In the genomic region with DNA sequence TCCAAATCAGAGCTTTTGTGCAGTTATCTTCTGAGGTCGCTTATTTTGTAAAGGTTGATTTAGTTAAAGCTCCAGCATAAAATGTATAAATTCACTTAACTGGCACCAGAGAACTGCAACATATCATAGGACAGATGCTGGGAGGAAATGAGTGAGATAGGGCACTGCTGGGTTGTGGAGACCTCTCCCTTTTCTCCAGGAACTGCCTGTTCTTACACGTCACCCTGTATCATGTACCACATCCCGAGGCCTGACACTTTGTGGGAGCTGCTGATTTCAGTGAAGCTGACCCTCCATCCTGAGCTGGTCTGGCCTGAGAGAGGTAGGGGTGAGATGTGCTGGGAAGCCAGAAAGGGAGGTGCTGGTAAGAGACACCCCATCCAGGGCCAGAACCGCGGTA, we compare ENCODE assay signal across 18 cellular contexts.
A peak's percentile ranks its signal among the peaks of the same experiment; 100 is the strongest.
DNase-seq lines count a peak whose midpoint lies in the region; ATAC-seq and TF ChIP-seq lines count a peak whose summit lies in the region.
"Had no signal": no experiment of that assay in that cellular context is flagged by ENCODE, and none has a peak within 500 bp of the region (broad histone marks: within the 10 kb centered on the region; RNA-seq: fewer than 3 reads in every experiment).

No MANE protein-coding gene starts in this region.

- H4K20me1 ChIP-seq in GM23248 (ENCODE audit: insufficient read depth) (no peaks in the 10 kb centered on the region), osteoblast (ENCODE audit: insufficient read depth, low read length) (no peaks in the 10 kb centered on the region)

- TF ChIP-seq CTCF in RWPE1 (conservative IDR thresholded peaks at IDR 0.05; ENCODE audit: low read depth) = no peak
- no peak for TF ChIP-seq CTCF in epithelial cell of esophagus (IDR thresholded peaks at IDR 0.05; ENCODE audit: insufficient read depth, low read depth, low read length, missing control alignments)
- no peak for TF ChIP-seq CTCF in osteoblast (IDR thresholded peaks at IDR 0.05; ENCODE audit: extremely low read depth, low read depth, low read length)

- H2AFZ ChIP-seq in GM23248 = peak overlapping the region; percentile 43; the same call in 1 of the 2 replicates
- H2AFZ ChIP-seq in osteoblast (ENCODE audit: low read length) = peak overlapping the region; percentile 88

- ATAC-seq in HG03457 (IDR thresholded peaks at IDR 0.05; ENCODE audit: unreplicated experiment) = no peak
- ATAC-seq: T-cell had no signal

- POLR2A ChIA-PET in RWPE1 (lab: Yijun Ruan, JAX; ENCODE audit: low non-redundant PET) = no interaction called here

- no peaks in the 10 kb centered on the region for H3K9me3 ChIP-seq in GM23248 (ENCODE audit: low read depth)
- H3K9me3 ChIP-seq in osteoblast (ENCODE audit: low read depth, low read length) = no peaks in the 10 kb centered on the region
- H3K9me3 ChIP-seq: neutrophil, uterus had no signal

- H3K27me3 ChIP-seq in GM23248 (replicated peaks; ENCODE audit: insufficient read depth) (no peaks in the 10 kb centered on the region), osteoblast (ENCODE audit: insufficient read depth, low read length) (no peaks in the 10 kb centered on the region)
- H3K27me3 ChIP-seq: neutrophil, uterus had no signal

- H3K36me3 ChIP-seq in GM23248 (ENCODE audit: low read depth) (no peaks in the 10 kb centered on the region), osteoblast (ENCODE audit: insufficient read depth, low read length) (no peaks in the 10 kb centered on the region)
- H3K36me3 ChIP-seq: neutrophil, uterus had no signal

- H3F3A ChIP-seq in GM23248 (ENCODE audit: insufficient read depth) = peaks cover 23% of the 10 kb centered on the region

- DNase-seq in GM23248 (peak; percentile 76), RWPE1 (ENCODE audit: low spot score) (no peak), epithelial cell of esophagus (ENCODE audit: low read depth) (peak; percentile 73), osteoblast (ENCODE audit: insufficient read length, low spot score, missing footprints) (no peak), epidermal melanocyte (ENCODE audit: insufficient read length, low spot score) (no peak), ecto neural progenitor cell (ENCODE audit: low spot score) (no peak), NCI-H69 (lab: John Stamatoyannopoulos, UW) (no peak)
- DNase-seq: activated CD4-positive, alpha-beta T cell treated with anti-CD3 and anti-CD28 coated beads, Interleukin-2, amount 50 U/mL, for 1 hour; amygdala; CD4-positive, alpha-beta memory T cell; NCI-H1048; NCI-H2081; Right ventricle myocardium superior; stimulated activated CD4-positive, alpha-beta T cell treated with anti-CD3 and anti-CD28 coated beads, Interleukin-12 subunit alpha, Interleukin-12 subunit beta, amount 100 ng/mL, for 4 hours; T-cell; uterus had no signal

- peak overlapping the region; percentile 36 for H3K4me2 ChIP-seq in GM23248 (ENCODE audit: unreplicated experiment)
- H3K4me2 ChIP-seq in osteoblast (ENCODE audit: insufficient read depth, low read length) = peak overlapping the region; percentile 64

- H3K9me2 ChIP-seq in GM23248 (ENCODE audit: insufficient read depth) = no peaks in the 10 kb centered on the region

- 33 to 40% methylated on average over 5 of the region's 5 CpGs for WGBS in GM23248 (ENCODE audit: low coverage in 1 of 2, low lambda C conversion rate in 2 of 2, missing lambda C conversion rate in 2 of 2), 2 experiments

- H3K4me3 ChIP-seq in GM23248 (peak overlapping the region; percentile 7; the same call in 1 of the 2 replicates), epithelial cell of esophagus (ENCODE audit: low read length) (no peak overlapping the region), osteoblast (ENCODE audit: insufficient read depth, low read length) (peak overlapping the region; percentile 35)
- H3K4me3 ChIP-seq: uterus had no signal

- H3K27ac ChIP-seq in GM23248 (peak overlapping the region; percentile 87), RWPE1 (peak overlapping the region; percentile 90), osteoblast (ENCODE audit: low read depth, low read length) (peak overlapping the region; percentile 95)
- H3K27ac ChIP-seq: neutrophil, uterus had no signal

- no peaks in the 10 kb centered on the region for H3K79me2 ChIP-seq in GM23248 (ENCODE audit: insufficient read depth)
- no peaks in the 10 kb centered on the region for H3K79me2 ChIP-seq in osteoblast (ENCODE audit: insufficient read depth, low read length)

- CTCF ChIA-PET in RWPE1 (lab: Yijun Ruan, JAX) = no interaction called here

- peaks cover 33% of the 10 kb centered on the region for H3K4me1 ChIP-seq in GM23248 (ENCODE audit: insufficient read depth)
- H3K4me1 ChIP-seq in osteoblast (ENCODE audit: insufficient read depth, low read length) = peaks cover 29% of the 10 kb centered on the region
- H3K4me1 ChIP-seq: uterus had no signal

- peak overlapping the region; percentile 67 for H3K9ac ChIP-seq in GM23248

- in situ Hi-C loops in GM23248 (cut with MboI) = no loop called here

Comparison
In these comparisons a context has a peak if more than half of its experiments do, and no peak if none do; other contexts are left out.
1. DNase-seq: peak in GM23248 (single experiment) and epithelial cell of esophagus (single experiment); none in RWPE1 (single experiment), osteoblast (single experiment), epidermal melanocyte (single experiment), ecto neural progenitor cell (single experiment) and NCI-H69 (single experiment).
2. Peak in every context shown above with its lines, with median percentiles within 50 percentile points of each other: H3K27ac ChIP-seq.